Comparison of ENCODE assay signal across 14 cellular contexts in the genomic region with DNA sequence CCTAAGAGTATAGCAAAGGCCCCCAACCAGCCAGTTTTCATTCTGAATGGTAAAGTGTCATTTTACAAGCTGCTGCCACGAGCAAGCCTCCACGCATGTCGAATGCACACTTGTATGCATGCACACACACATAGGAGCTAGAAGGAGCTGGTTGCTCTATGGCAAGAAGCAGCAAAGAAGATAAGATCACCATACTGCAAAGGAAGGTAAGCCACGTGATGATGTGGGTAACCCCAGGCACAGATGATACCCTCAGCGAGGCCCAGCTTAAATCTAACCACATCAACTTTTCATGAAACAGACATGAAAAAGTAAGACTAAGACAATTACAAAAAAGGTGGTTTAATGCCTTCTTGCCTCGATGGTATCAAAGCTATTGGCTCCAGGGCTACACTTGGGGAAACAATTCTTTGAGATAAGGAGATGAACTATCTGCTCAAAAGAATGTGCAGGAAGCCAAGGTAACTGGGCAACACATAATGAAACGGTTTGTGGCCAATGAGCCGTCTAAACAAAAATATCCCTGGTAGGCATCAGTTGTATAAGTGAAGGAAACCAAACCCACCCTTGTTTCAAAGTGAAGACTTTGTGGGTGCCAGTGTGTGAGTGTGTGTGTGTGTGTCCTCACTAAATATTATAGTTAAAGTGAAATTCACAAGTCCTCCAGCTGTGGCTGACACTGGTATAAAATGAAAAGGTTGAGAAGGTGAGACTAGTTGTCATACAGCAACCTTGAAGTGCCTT.
DNase-seq lines count a peak whose midpoint lies in the region; ATAC-seq, FAIRE-seq and TF ChIP-seq lines count a peak whose summit lies in the region.
"Had no signal": no experiment of that assay in that cellular context is flagged by ENCODE, and none has a peak within 500 bp of the region (broad histone marks: within the 10 kb centered on the region; RNA-seq: fewer than 3 reads in every experiment).

No MANE protein-coding gene starts in this region.

- H2AFZ ChIP-seq in GM12878 (ENCODE audit: control insufficient read depth, low read depth, low read length), result no peak overlapping the region
- no peak overlapping the region for H2AFZ ChIP-seq in hepatocyte
- no peak overlapping the region for H2AFZ ChIP-seq in SK-N-SH (ENCODE audit: low read depth)

- H3K36me3 Mint-ChIP-seq in T-helper 17 cell (ENCODE audit: low read depth) (peaks cover 2% of the 10 kb centered on the region), HFFc6 (ENCODE audit: low read depth) (no peaks in the 10 kb centered on the region)

- H3K9ac ChIP-seq in GM12878 (ENCODE audit: control insufficient read depth, insufficient read depth, low read length) (no peak overlapping the region), SK-N-SH (no peak overlapping the region)

- H3K27ac ChIP-seq in GM12878 (ENCODE audit: control insufficient read depth, insufficient read depth) (no peak overlapping the region), hepatocyte (no peak overlapping the region), SK-N-SH (ENCODE audit: low read depth in 2 of 2, low read length in 1 of 2) (no peak overlapping the region)
- H3K27ac ChIP-seq: C4-2B, tibial nerve, WERI-Rb-1 had no signal

- H3K27me3 Mint-ChIP-seq in T-helper 17 cell, result no peaks in the 10 kb centered on the region
- H3K27me3 Mint-ChIP-seq in HFFc6 (ENCODE audit: insufficient read depth), result peaks cover 24% of the 10 kb centered on the region

- no peak for TF ChIP-seq RAD21 in GM12878 (IDR thresholded peaks at IDR 0.05; ENCODE audit: insufficient read depth, low read depth, low read length)
- TF ChIP-seq RAD21 in SK-N-SH (IDR thresholded peaks at IDR 0.05; ENCODE audit: low read length), result no peak

- POLR2A ChIA-PET in GM12878 (lab: Charles Lee), result no interaction called here
- POLR2A ChIA-PET in SK-N-SH (lab: Yijun Ruan, JAX), result no interaction called here

- H3K4me2 ChIP-seq in GM12878 (ENCODE audit: control insufficient read depth, insufficient read depth), result no peak overlapping the region; the same call in 1 of the 2 replicates
- no peak overlapping the region for H3K4me2 ChIP-seq in hepatocyte
- H3K4me2 ChIP-seq in SK-N-SH, result no peak overlapping the region

- TF ChIP-seq CTCF in GM12878 (IDR thresholded peaks at IDR 0.05 in 2 of 3, conservative IDR thresholded peaks at IDR 0.05 in 1 of 3; ENCODE audit: control insufficient read depth in 2 of 3, extremely low read depth in 1 of 3, insufficient read depth in 1 of 3, low read depth in 3 of 3, low read length in 3 of 3) (no peak), HFFc6 (IDR thresholded peaks at IDR 0.05) (no peak), lower leg skin (IDR thresholded peaks at IDR 0.05) (no peak), hepatocyte (IDR thresholded peaks at IDR 0.05; ENCODE audit: poor library complexity) (no peak), SK-N-SH (IDR thresholded peaks at IDR 0.05) (no peak)

- no peaks in the 10 kb centered on the region for H3K9me3 Mint-ChIP-seq in HFFc6

- ATAC-seq in T-helper 17 cell (peak; percentile 81), GM12878 (peak; percentile 74)
- ATAC-seq: HCT116, Panc1 had no signal

- no peaks in the 10 kb centered on the region for H3K79me2 ChIP-seq in GM12878 (ENCODE audit: control insufficient read depth, insufficient read depth, low read length)
- no peaks in the 10 kb centered on the region for H3K79me2 ChIP-seq in hepatocyte
- no peaks in the 10 kb centered on the region for H3K79me2 ChIP-seq in SK-N-SH (ENCODE audit: insufficient read depth)

- H3K27me3 ChIP-seq in GM12878 (replicated peaks in 1 of 2; ENCODE audit: control insufficient read depth in 2 of 2, insufficient read depth in 2 of 2, low read length in 1 of 2) (no peaks in the 10 kb centered on the region), hepatocyte (no peaks in the 10 kb centered on the region), SK-N-SH (ENCODE audit: insufficient read depth) (no peaks in the 10 kb centered on the region)
- H3K27me3 ChIP-seq: tibial nerve had no signal

- WGBS in GM12878 (ENCODE audit: insufficient coverage, insufficient replicate concordance, low lambda C conversion rate, missing lambda C conversion rate), result 26% methylated on average over 8 of the region's 8 CpGs
- WGBS in lower leg skin, 2 donors, result 79 to 88% methylated on average over 8 of the region's 8 CpGs
- 73% methylated on average over 8 of the region's 8 CpGs for WGBS in hepatocyte (ENCODE audit: low lambda C conversion rate, missing lambda C conversion rate)
- 70% methylated on average over 8 of the region's 8 CpGs for WGBS in SK-N-SH (ENCODE audit: low lambda C conversion rate)

- no peak for FAIRE-seq in GM12878 (lab: Jason Lieb, UNC)

- H3K4me1 ChIP-seq in GM12878 (ENCODE audit: control insufficient read depth, insufficient read depth, low read length) (no peaks in the 10 kb centered on the region; the same call in 1 of the 2 replicates), hepatocyte (ENCODE audit: insufficient read depth) (no peaks in the 10 kb centered on the region), SK-N-SH (ENCODE audit: control insufficient read depth in 1 of 2, insufficient read depth in 2 of 2, low read depth in 1 of 2, low read length in 1 of 2) (no peaks in the 10 kb centered on the region; a peak in 1 of 4 replicates)
- H3K4me1 ChIP-seq: tibial nerve had no signal

- in situ Hi-C loops in GM12878 (cut with MboI), result no loop called here

- H3K4me1 Mint-ChIP-seq in T-helper 17 cell, result peaks cover 68% of the 10 kb centered on the region
- H3K4me1 Mint-ChIP-seq in HFFc6 (ENCODE audit: low read depth), result no peaks in the 10 kb centered on the region

- H3K36me3 ChIP-seq in GM12878 (ENCODE audit: control insufficient read depth in 2 of 2, insufficient read depth in 2 of 2, low read length in 1 of 2) (no peaks in the 10 kb centered on the region), hepatocyte (replicated peaks; ENCODE audit: insufficient read depth, low read depth) (no peaks in the 10 kb centered on the region), SK-N-SH (replicated peaks in 1 of 2; ENCODE audit: control insufficient read depth in 1 of 2, insufficient read depth in 2 of 2, low read length in 1 of 2) (no peaks in the 10 kb centered on the region)
- H3K36me3 ChIP-seq: WERI-Rb-1 had no signal

- TF ChIP-seq POLR2A in GM12878 (IDR thresholded peaks at IDR 0.05; ENCODE audit: low read depth, low read length) (no peak), lower leg skin (IDR thresholded peaks at IDR 0.05) (no peak)

- TF ChIP-seq EP300 in GM12878 (IDR thresholded peaks at IDR 0.05; ENCODE audit: borderline replicate concordance in 1 of 2, control insufficient read depth in 1 of 2, low read depth in 2 of 2, low read length in 2 of 2) (no peak), SK-N-SH (IDR thresholded peaks at IDR 0.05; ENCODE audit: borderline replicate concordance in 1 of 2, low read depth in 1 of 2, low read length in 1 of 2) (no peak)

- RAD21 ChIA-PET in GM12878 (lab: Charles Lee; ENCODE audit: unreplicated experiment), result interaction anchor here (0.6 kb wide), 1 partner anchor 258 kb away, joined by 3 read pairs; no protein-coding TSS in a partner anchor

- H4K20me1 ChIP-seq in GM12878 (ENCODE audit: control insufficient read depth, insufficient read depth) (no peaks in the 10 kb centered on the region), hepatocyte (ENCODE audit: insufficient read depth, poor library complexity, severe bottlenecking) (no peaks in the 10 kb centered on the region), SK-N-SH (ENCODE audit: insufficient read depth) (no peaks in the 10 kb centered on the region)

- H3K27ac Mint-ChIP-seq in T-helper 17 cell, result peak overlapping the region; percentile 99
- H3K27ac Mint-ChIP-seq in HFFc6, result no peak overlapping the region

- no peak overlapping the region for H3K4me3 ChIP-seq in GM12878
- no peak overlapping the region for H3K4me3 ChIP-seq in lower leg skin (ENCODE audit: low read depth, poor library complexity, severe bottlenecking)
- no peak overlapping the region for H3K4me3 ChIP-seq in hepatocyte
- H3K4me3 ChIP-seq in SK-N-SH (ENCODE audit: low read depth in 2 of 2, low read length in 1 of 2), result no peak overlapping the region
- H3K4me3 ChIP-seq: tibial nerve had no signal

- no peaks in the 10 kb centered on the region for H3F3A ChIP-seq in SK-N-SH (replicated peaks; ENCODE audit: insufficient read depth)

- SMC1A ChIA-PET in GM12878 (lab: Charles Lee; ENCODE audit: uncharacterized antibody, unreplicated experiment), result interaction anchor here (0.5 to 1.1 kb wide), 6 partner anchors 10 to 193 kb away, joined by 3 read pairs; no protein-coding TSS in a partner anchor

- intact Hi-C loops in GM12878 (cut with micrococcal nuclease; ENCODE audit: unreplicated experiment), result no loop called here
- intact Hi-C loops in lower leg skin (cut with DNase I; ENCODE audit: low total_unique reads), result no loop called here

- H3K9me3 ChIP-seq in T-helper 17 cell (ENCODE audit: control insufficient read depth, low read length, poor library complexity, severe bottlenecking), result no peaks in the 10 kb centered on the region
- no peaks in the 10 kb centered on the region for H3K9me3 ChIP-seq in GM12878 (replicated peaks; ENCODE audit: control insufficient read depth, insufficient read depth, low read length)
- no peaks in the 10 kb centered on the region for H3K9me3 ChIP-seq in hepatocyte (ENCODE audit: low read depth)
- no peaks in the 10 kb centered on the region for H3K9me3 ChIP-seq in SK-N-SH
- H3K9me3 ChIP-seq: tibial nerve had no signal

- CTCF ChIA-PET in GM12878 (lab: Yijun Ruan, JAX), result interaction anchor here (0.7 to 1.5 kb wide), 5 partner anchors 9 to 336 kb away, joined by 3 to 4 read pairs (median 3); no protein-coding TSS in a partner anchor
- CTCF ChIA-PET in SK-N-SH (lab: Yijun Ruan, JAX), result interaction anchor here (0.5 to 1.3 kb wide), 2 partner anchors 58 to 72 kb away, joined by 3 read pairs; no protein-coding TSS in a partner anchor

- H3K4me3 Mint-ChIP-seq in T-helper 17 cell, result peak overlapping the region; percentile 90
- no peak overlapping the region for H3K4me3 Mint-ChIP-seq in HFFc6

- DNase-seq in T-helper 17 cell (peak; percentile 39 to 58 (median 43)), GM12878 (ENCODE audit: low read depth, low spot score) (no peak), HFFc6 (no peak), lower leg skin (ENCODE audit: low spot score in 2 of 2) (no peak), hepatocyte (ENCODE audit: low spot score) (no peak), SK-N-SH (no peak)
- peak; percentile 51 for DNase-seq in activated CD8-positive, alpha-beta memory T cell treated with anti-CD3 and anti-CD28 coated beads, Interleukin-2, amount 50 U/mL, for 4 hours
- DNase-seq in stimulated activated CD8-positive, alpha-beta memory T cell treated with anti-CD3 and anti-CD28 coated beads, Interleukin-4, amount 100 ng/mL, for 4 hours (ENCODE audit: low read depth in 2 of 2, low spot score in 1 of 2), result peak; percentile 23 to 28
- DNase-seq: Karpas-422, WERI-Rb-1 had no signal

- no peaks in the 10 kb centered on the region for H3K9me2 ChIP-seq in hepatocyte (replicated peaks; ENCODE audit: insufficient read depth)
- H3K9me2 ChIP-seq in SK-N-SH, result no peaks in the 10 kb centered on the region

- no TSS peak for BruUV-seq in GM12878 (replicated peaks; lab: Mats Ljungman, UMichigan)

TF ChIP-seq in GM12878, 131 proteins besides CTCF, POLR2A, EP300 and RAD21 (continues in another document):
- TF ChIP-seq BHLHE40 (IDR thresholded peaks at IDR 0.05; ENCODE audit: borderline replicate concordance in 1 of 2, low read depth in 2 of 2, low read length in 1 of 2), result no peak

Comparison
In these comparisons a context has a peak if more than half of its experiments do, and no peak if none do; other contexts are left out.
1. DNase-seq: peak in T-helper 17 cell (3 of 3), activated CD8-positive, alpha-beta memory T cell treated with anti-CD3 and anti-CD28 coated beads, Interleukin-2, amount 50 U/mL, for 4 hours (single experiment) and stimulated activated CD8-positive, alpha-beta memory T cell treated with anti-CD3 and anti-CD28 coated beads, Interleukin-4, amount 100 ng/mL, for 4 hours (2 of 2); none in GM12878 (single experiment), HFFc6 (single experiment), lower leg skin (0 of 2), hepatocyte (single experiment) and SK-N-SH (single experiment).